In genomic region chr9:109968332-109968657, GRCh38 we compare ENCODE assay signal across 8 cellular contexts.
DNase-seq lines count a peak whose midpoint lies in the region; ATAC-seq and TF ChIP-seq lines count a peak whose summit lies in the region.

No MANE protein-coding gene starts in this region.

- peak overlapping the region; percentile 90 for H3K27ac Mint-ChIP-seq in T-helper 2 cell treated with Interferon-gamma antibody and Interleukin-4, amounts not matched to agents 5 μg/mL and 100 μg/mL, for 36 hours

- peaks cover 9 to 11% of the 10 kb centered on the region in 2 donors for H3K4me1 ChIP-seq in mucosa of rectum (ENCODE audit: control insufficient read depth in 2 of 2, insufficient read depth in 2 of 2, low read length in 2 of 2)
- H3K4me1 ChIP-seq in A673 (ENCODE audit: insufficient read depth, low read length, poor library complexity, severe bottlenecking): no peaks in the 10 kb centered on the region

- H3K4me3 ChIP-seq in mucosa of rectum (ENCODE audit: low read length in 2 of 2): no peak overlapping the region
- no peak overlapping the region for H3K4me3 ChIP-seq in A673 (ENCODE audit: low read depth, low read length, poor library complexity, severe bottlenecking)

- POLR2A ChIA-PET in A673 (lab: Charles Lee; ENCODE audit: low non-redundant PET): no interaction called here

- peak; percentile 35 for DNase-seq in T-helper 2 cell treated with Interferon-gamma antibody and Interleukin-4, amounts not matched to agents 5 μg/mL and 100 μg/mL, for 36 hours (ENCODE audit: low spot score)
- DNase-seq in A673 (ENCODE audit: low spot score) (no peak), foreskin melanocyte (no peak), SIG-M5 (lab: John Stamatoyannopoulos, UW) (no peak)

- peak; percentile 36 for ATAC-seq in GM18502 (IDR thresholded peaks at IDR 0.05; ENCODE audit: poor library complexity, unreplicated experiment)
- peak; percentile 24 for ATAC-seq in GM21786 (IDR thresholded peaks at IDR 0.05; ENCODE audit: unreplicated experiment)
- ATAC-seq in GM18517 (IDR thresholded peaks at IDR 0.05; ENCODE audit: unreplicated experiment): no peak

- H3K36me3 ChIP-seq in mucosa of rectum (ENCODE audit: control insufficient read depth in 2 of 2, insufficient read depth in 2 of 2, low read length in 2 of 2) (no peaks in the 10 kb centered on the region), A673 (ENCODE audit: insufficient read depth, low read length, poor library complexity, severe bottlenecking) (no peaks in the 10 kb centered on the region)

- TF ChIP-seq CTCF in A673 (conservative IDR thresholded peaks at IDR 0.05; ENCODE audit: low read depth, low read length): no peak

- H3K9me3 ChIP-seq in mucosa of rectum (ENCODE audit: control insufficient read depth in 2 of 2, low read length in 2 of 2) (no peaks in the 10 kb centered on the region), A673 (ENCODE audit: low read depth, low read length, poor library complexity, severe bottlenecking) (no peaks in the 10 kb centered on the region)

- no TSS peak for BruUV-seq in A673 (replicated peaks; lab: Mats Ljungman, UMichigan)

- peaks cover 74% of the 10 kb centered on the region for H3K4me1 Mint-ChIP-seq in T-helper 2 cell treated with Interferon-gamma antibody and Interleukin-4, amounts not matched to agents 5 μg/mL and 100 μg/mL, for 36 hours (ENCODE audit: low read depth)

- H3K4me3 Mint-ChIP-seq in T-helper 2 cell treated with Interferon-gamma antibody and Interleukin-4, amounts not matched to agents 5 μg/mL and 100 μg/mL, for 36 hours: peak overlapping the region; percentile 55

- H3K9ac ChIP-seq in mucosa of rectum (ENCODE audit: low read depth in 1 of 2, low read length in 2 of 2): no peak overlapping the region

- H3K27me3 ChIP-seq in mucosa of rectum (ENCODE audit: control insufficient read depth in 2 of 2, insufficient read depth in 2 of 2, low read length in 2 of 2) (no peaks in the 10 kb centered on the region), A673 (replicated peaks; ENCODE audit: insufficient read depth, low read depth, low read length, poor library complexity) (no peaks in the 10 kb centered on the region)

- peaks cover 4% of the 10 kb centered on the region for H3K9me3 Mint-ChIP-seq in T-helper 2 cell treated with Interferon-gamma antibody and Interleukin-4, amounts not matched to agents 5 μg/mL and 100 μg/mL, for 36 hours

- intact Hi-C loops in A673 (cut with micrococcal nuclease; ENCODE audit: unreplicated experiment): no loop called here

- CTCF ChIA-PET in A673 (lab: Charles Lee): no interaction called here

- H3K27ac ChIP-seq in mucosa of rectum (ENCODE audit: low read depth in 2 of 2, low read length in 2 of 2): peak overlapping the region; percentile 26 to 66
- no peak overlapping the region for H3K27ac ChIP-seq in A673 (ENCODE audit: low read depth, low read length, poor library complexity, severe bottlenecking)

- peaks cover 4% of the 10 kb centered on the region for H3K27me3 Mint-ChIP-seq in T-helper 2 cell treated with Interferon-gamma antibody and Interleukin-4, amounts not matched to agents 5 μg/mL and 100 μg/mL, for 36 hours (ENCODE audit: low read depth)

- peaks cover 6% of the 10 kb centered on the region for H3K36me3 Mint-ChIP-seq in T-helper 2 cell treated with Interferon-gamma antibody and Interleukin-4, amounts not matched to agents 5 μg/mL and 100 μg/mL, for 36 hours (ENCODE audit: low read depth)
